ENCODE assay signal across 1 cellular context in genomic region chr11:1307998-1308744, GRCh38.
TF ChIP-seq lines count a peak whose summit lies in the region.

No MANE protein-coding gene starts in this region.

TF ChIP-seq in H1, 55 proteins besides CTCF, POLR2A, EP300 and RAD21:
- no peak for TF ChIP-seq SIX5 (IDR thresholded peaks at IDR 0.05; ENCODE audit: low read depth, low read length)
- TF ChIP-seq KDM4A (IDR thresholded peaks at IDR 0.05; ENCODE audit: low read depth, low read length, severe bottlenecking): no peak
- no peak for TF ChIP-seq CHD1 (IDR thresholded peaks at IDR 0.05; ENCODE audit: low read depth, low read length)
- no peak for TF ChIP-seq CHD2 (IDR thresholded peaks at IDR 0.05; ENCODE audit: low read length)
- TF ChIP-seq POLR2AphosphoS5 (IDR thresholded peaks at IDR 0.05; ENCODE audit: low read depth, low read length): no peak
- no peak for TF ChIP-seq RNF2 (IDR thresholded peaks at IDR 0.05; ENCODE audit: borderline replicate concordance, low read depth, low read length, missing control alignments, poor library complexity, severe bottlenecking)
- no peak for TF ChIP-seq BCL11A (IDR thresholded peaks at IDR 0.05; ENCODE audit: low read depth in 2 of 2, low read length in 2 of 2)
- TF ChIP-seq TEAD4 (IDR thresholded peaks at IDR 0.05; ENCODE audit: low read depth, low read length): no peak
- TF ChIP-seq NRF1 (IDR thresholded peaks at IDR 0.05; ENCODE audit: low read depth, low read length): no peak
- no peak for TF ChIP-seq NANOG (IDR thresholded peaks at IDR 0.05; ENCODE audit: insufficient read depth, low read depth, low read length, poor library complexity, severe bottlenecking)
- TF ChIP-seq HDAC2 (IDR thresholded peaks at IDR 0.05; ENCODE audit: borderline replicate concordance in 1 of 2, low read depth in 2 of 2, low read length in 2 of 2): no peak
- TF ChIP-seq SIN3A (conservative IDR thresholded peaks at IDR 0.05 in 1 of 2, IDR thresholded peaks at IDR 0.05 in 1 of 2; ENCODE audit: low read depth in 1 of 2, low read length in 2 of 2): no peak
- no peak for TF ChIP-seq KDM5A (IDR thresholded peaks at IDR 0.05; ENCODE audit: low read length)
- no peak for TF ChIP-seq PHF8 (conservative IDR thresholded peaks at IDR 0.05; ENCODE audit: low read depth, low read length)
- TF ChIP-seq TAF7 (optimal IDR thresholded peaks at IDR 0.05; ENCODE audit: borderline replicate concordance, low read depth, low read length): no peak
